In the genomic region with DNA sequence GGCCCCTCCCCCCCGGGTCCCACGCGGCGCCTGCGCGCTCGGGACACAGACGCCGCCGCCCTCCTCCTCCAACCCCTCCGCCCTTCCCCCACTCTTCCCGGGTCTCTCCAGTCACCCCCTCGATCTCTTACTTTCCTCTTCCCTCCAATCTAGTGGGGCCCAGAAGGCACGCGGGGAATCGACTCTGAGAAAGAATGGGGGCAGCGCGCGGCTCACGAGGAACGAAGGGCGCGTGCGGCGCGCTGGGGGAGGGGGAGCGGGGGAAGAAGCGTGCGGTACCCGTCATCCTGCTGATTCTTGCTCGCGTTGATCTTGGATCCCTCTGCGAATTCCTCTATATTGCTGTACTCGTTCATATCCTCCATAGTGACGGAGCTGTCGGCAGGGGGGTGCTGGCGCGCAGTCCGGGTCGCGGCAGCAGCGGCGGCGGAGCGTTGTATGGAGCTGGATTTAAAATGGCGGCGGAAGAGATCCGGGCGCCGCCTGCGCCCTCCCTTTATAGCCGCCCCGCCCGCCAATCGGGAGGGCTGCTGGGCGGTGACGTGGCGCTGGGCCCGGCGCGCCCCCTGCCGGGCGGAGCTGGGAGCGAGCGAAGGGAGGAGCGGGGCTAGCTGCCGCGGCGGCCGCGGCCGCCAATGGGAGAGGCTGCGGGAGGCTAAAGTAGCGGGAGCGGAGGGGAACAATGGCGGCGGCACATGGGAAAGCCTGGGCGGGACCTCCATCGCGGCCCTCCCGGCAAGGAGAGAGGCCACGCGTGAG, we compare ENCODE assay signal across 8 cellular contexts. TPM values are rescaled to one million over a fixed set of nuclear protein-coding genes. Genes with fewer than 3 reads are reported as not detected.
DNase-seq lines count a peak whose midpoint lies in the region; ATAC-seq and TF ChIP-seq lines count a peak whose summit lies in the region.

No MANE protein-coding gene starts in this region.

- H3K9me3 ChIP-seq in vagina: no peaks in the 10 kb centered on the region

- ATAC-seq in HG02870 (IDR thresholded peaks at IDR 0.05; ENCODE audit: unreplicated experiment): peak; percentile 42
- peak; percentile 88 for ATAC-seq in left ventricle myocardium superior

- peak in 1 of 2 donors; percentile 63 for TF ChIP-seq POLR2A in vagina (IDR thresholded peaks at IDR 0.05)

- TF ChIP-seq CTCF in GM13977 (IDR thresholded peaks at IDR 0.05; ENCODE audit: extremely low read depth, insufficient read depth, missing control alignments): peak; percentile 92
- peak; percentile 57 to 85 (median 79) for TF ChIP-seq CTCF in vagina (IDR thresholded peaks at IDR 0.05)

- H3K4me3 ChIP-seq in vagina: peak overlapping the region; percentile 57 to 67

- peaks cover 0 to 30% of the 10 kb centered on the region in 2 donors for H3K36me3 ChIP-seq in vagina

- intact Hi-C loops in left ventricle myocardium superior (cut with micrococcal nuclease) (loop anchor here (5.0 kb wide), 1 partner anchor 52 kb away; no protein-coding TSS in a partner anchor), vagina (cut with DNase I) (loop anchor here (1.0 kb wide), 1 partner anchor 55 kb away; no protein-coding TSS in a partner anchor)

- H3K4me1 ChIP-seq in vagina: peaks cover 50% of the 10 kb centered on the region

- no peaks in the 10 kb centered on the region for H3K27me3 ChIP-seq in vagina

- peak; percentile 98 for DNase-seq in GM13977 (ENCODE audit: low spot score)
- peak; percentile 54 for DNase-seq in NCI-H1436 treated with DMSO at 0.1 percent for 48 hours (lab: John Stamatoyannopoulos, UW)
- peak; percentile 92 for DNase-seq in T follicular helper cell (ENCODE audit: low read depth)
- DNase-seq in amniotic epithelial cell (ENCODE audit: low read depth): peak; percentile 75
- peak; percentile 96 for DNase-seq in left ventricle myocardium superior
- DNase-seq in putamen (ENCODE audit: low spot score): peak; percentile 95
- peak in 1 of 2 donors; percentile 92 for DNase-seq in vagina (ENCODE audit: extremely low spot score in 2 of 2)

- in situ Hi-C loops in GM13977 (cut with MboI; ENCODE audit: low pct_unique_long_range_greater_than_20kb, low sequenced_read_pairs, unreplicated experiment): no loop called here

- peak overlapping the region; percentile 99 for H3K27ac ChIP-seq in vagina

RNA-seq across cellular contexts. Expression of a gene that starts 1.1 kb away (rescaled TPM):
- 120 TPM for total RNA-seq in left ventricle myocardium superior
- 189 TPM for total RNA-seq in vagina

RNA-seq across cellular contexts. Expression of a gene that starts 1.2 kb away (rescaled TPM):
- total RNA-seq in left ventricle myocardium superior: 14.5 TPM
- 16.0 TPM for total RNA-seq in vagina

RNA-seq across cellular contexts. Expression of a gene that starts 55.4 kb away (rescaled TPM):
- total RNA-seq in left ventricle myocardium superior (113 TPM), vagina (91.8 TPM)
